In the genomic region with DNA sequence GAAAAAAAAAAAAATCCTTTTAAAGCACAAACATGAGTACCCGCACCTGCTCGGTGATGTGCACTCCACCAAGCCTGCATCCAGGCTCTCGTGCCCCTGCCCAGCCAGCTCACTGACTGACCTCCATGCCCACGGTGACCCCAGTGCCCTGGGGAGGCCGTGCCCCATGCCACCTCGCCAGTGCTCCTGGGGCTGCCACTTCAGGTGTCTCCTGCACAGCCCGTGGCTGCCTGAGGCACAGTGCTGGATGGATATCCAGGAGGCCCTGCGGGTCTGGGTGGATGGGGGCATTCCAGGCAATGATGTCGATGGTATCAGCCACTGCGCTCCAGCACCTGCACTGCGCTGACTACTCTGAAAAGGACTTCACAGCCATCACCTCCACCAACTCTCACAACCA, we compare ENCODE assay signal across 30 cellular contexts. TPM values are rescaled to one million over a fixed set of nuclear protein-coding genes. Genes with fewer than 3 reads are reported as not detected.
"Had no signal": no experiment of that assay in that cellular context is flagged by ENCODE, and none has a peak within 500 bp of the region (broad histone marks: within the 10 kb centered on the region; RNA-seq: fewer than 3 reads in every experiment).

No MANE protein-coding gene starts in this region.

- H3K4me3 Mint-ChIP-seq: activated CD4-positive, alpha-beta memory T cell treated with anti-CD3 and anti-CD28 coated beads for 36 hours; mesothelial cell of epicardium; neural crest cell had no signal

- H3K27me3 ChIP-seq: brain microvascular endothelial cell, gastroesophageal sphincter, upper lobe of left lung, vagina had no signal

- H3K9me3 ChIP-seq: gastroesophageal sphincter, upper lobe of left lung, vagina had no signal

- DNase-seq: activated CD4-positive, alpha-beta memory T cell treated with anti-CD3 and anti-CD28 coated beads for 36 hours; activated CD4-positive, alpha-beta T cell treated with anti-CD3 and anti-CD28 coated beads, Interleukin-2, amount 10 ng/mL, durations not matched to agents 24 days and 14 days; activated CD4-positive, CD25-positive, alpha-beta regulatory T cell treated with anti-CD3 and anti-CD28 coated beads, Interleukin-2, amount 50 U/mL, for 72 hours; activated CD8-positive, alpha-beta memory T cell treated with anti-CD3 and anti-CD28 coated beads, Interleukin-2, amount 50 U/mL, for 4 hours; activated gamma-delta T cell treated with Interleukin-2 at 50 U/mL for 16 hours; activated naive CD4-positive, alpha-beta T cell treated with anti-CD3 and anti-CD28 coated beads, Interleukin-2, amount 50 U/mL, for 16 hours; activated T-cell treated with anti-CD3 and anti-CD28 coated beads, Interleukin-2, amount 50 U/mL, for 1 hour; amniotic stem cell; brain microvascular endothelial cell; cortex of kidney; effector memory CD8-positive, alpha-beta T cell; erythroblast; hippocampal formation; left cardiac atrium; mammary epithelial cell; naive thymus-derived CD4-positive, alpha-beta T cell; occipital lobe; right cardiac atrium; stimulated activated CD4-positive, alpha-beta T cell treated with anti-CD3 and anti-CD28 coated beads, Interleukin-2, amount 100 ng/mL, for 48 hours; stimulated activated naive CD8-positive, alpha-beta T cell treated with anti-CD3 and anti-CD28 coated beads, Interleukin-15, Interleukin-2, amounts not matched to agents 100 U/mL and 50 U/mL, for 24 hours; T-helper 17 cell; T1000; WERI-Rb-1 had no signal

- H3K27ac Mint-ChIP-seq: activated CD4-positive, alpha-beta T cell treated with anti-CD3 and anti-CD28 coated beads, Interleukin-2, amount 10 ng/mL, durations not matched to agents 24 days and 14 days; mesothelial cell of epicardium had no signal

- ATAC-seq: activated T-helper 17 cell treated with anti-CD3 and anti-CD28 coated beads, Interleukin-2, amount 50 U/mL, for 72 hours; effector memory CD8-positive, alpha-beta T cell; gastroesophageal sphincter; left cardiac atrium; naive thymus-derived CD4-positive, alpha-beta T cell; right cardiac atrium; stimulated activated naive CD8-positive, alpha-beta T cell treated with anti-CD3 and anti-CD28 coated beads, Interleukin-15, Interleukin-2, amounts not matched to agents 100 U/mL and 50 U/mL, for 24 hours; T-helper 17 cell had no signal

- H3K27ac ChIP-seq: brain microvascular endothelial cell, gastroesophageal sphincter, vagina, WERI-Rb-1 had no signal

- H3K9me3 Mint-ChIP-seq: activated CD4-positive, alpha-beta memory T cell treated with anti-CD3 and anti-CD28 coated beads for 36 hours; activated CD4-positive, alpha-beta T cell treated with anti-CD3 and anti-CD28 coated beads, Interleukin-2, amount 10 ng/mL, durations not matched to agents 24 days and 14 days; activated T-helper 17 cell treated with anti-CD3 and anti-CD28 coated beads, Interleukin-2, amount 50 U/mL, for 72 hours; effector memory CD8-positive, alpha-beta T cell; mesothelial cell of epicardium; neural crest cell had no signal

- H3K4me3 ChIP-seq: gastroesophageal sphincter, upper lobe of left lung, vagina had no signal

- H3K36me3 Mint-ChIP-seq: mesothelial cell of epicardium had no signal

- H3K27me3 Mint-ChIP-seq: activated CD4-positive, alpha-beta memory T cell treated with anti-CD3 and anti-CD28 coated beads for 36 hours; activated CD4-positive, alpha-beta T cell treated with anti-CD3 and anti-CD28 coated beads, Interleukin-2, amount 10 ng/mL, durations not matched to agents 24 days and 14 days; activated T-helper 17 cell treated with anti-CD3 and anti-CD28 coated beads, Interleukin-2, amount 50 U/mL, for 72 hours; effector memory CD8-positive, alpha-beta T cell; naive thymus-derived CD4-positive, alpha-beta T cell; T-helper 17 cell had no signal

RNA-seq across cellular contexts. Expression of a gene that starts 34.0 kb away (rescaled TPM):
- polyA plus RNA-seq: naive thymus-derived CD4-positive, alpha-beta T cell had no signal

RNA-seq across cellular contexts. Expression of a gene that starts 40.5 kb away (rescaled TPM):
- total RNA-seq: activated CD4-positive, alpha-beta memory T cell treated with anti-CD3 and anti-CD28 coated beads for 36 hours; activated CD4-positive, alpha-beta T cell treated with anti-CD3 and anti-CD28 coated beads, Interleukin-2, amount 10 ng/mL, durations not matched to agents 24 days and 14 days; activated CD8-positive, alpha-beta memory T cell treated with anti-CD3 and anti-CD28 coated beads for 36 hours; activated T-helper 17 cell treated with anti-CD3 and anti-CD28 coated beads, Interleukin-2, amount 50 U/mL, for 72 hours; T-helper 17 cell had no signal
- polyA plus RNA-seq: naive thymus-derived CD4-positive, alpha-beta T cell had no signal
